ENCODE assay signal across 8 cellular contexts in genomic region chr5:62223312-62223954, GRCh38.
DNase-seq lines count a peak whose midpoint lies in the region; ATAC-seq and TF ChIP-seq lines count a peak whose summit lies in the region.
"Not testable (repeated sequence)": the region's sequence is repeated elsewhere in the genome, so short reads cannot be mapped to it uniquely, and the experiment has no call there.

No MANE protein-coding gene starts in this region.

- H3K4me3 Mint-ChIP-seq in activated naive CD8-positive, alpha-beta T cell treated with anti-CD3 and anti-CD28 coated beads, Interleukin-2, amount 10 ng/mL, durations not matched to agents 7 days and 5 days, result peak overlapping the region; percentile 80
- not testable (repeated sequence) for H3K4me3 Mint-ChIP-seq in progenitor cell of endocrine pancreas (ENCODE audit: low read depth)

- H3K36me3 Mint-ChIP-seq in activated naive CD8-positive, alpha-beta T cell treated with anti-CD3 and anti-CD28 coated beads, Interleukin-2, amount 10 ng/mL, durations not matched to agents 7 days and 5 days; progenitor cell of endocrine pancreas (ENCODE audit: insufficient read depth): not testable (repeated sequence)

- intact Hi-C loops in Right ventricle myocardium superior (cut with DNase I), result not testable (repeated sequence)

- DNase-seq in activated naive CD8-positive, alpha-beta T cell treated with anti-CD3 and anti-CD28 coated beads, Interleukin-2, amount 10 ng/mL, durations not matched to agents 7 days and 5 days, result peak; percentile 53
- DNase-seq in Right ventricle myocardium superior, result peak; percentile 75
- peak; percentile 41 for DNase-seq in progenitor cell of endocrine pancreas (ENCODE audit: low spot score, unreplicated experiment)
- peak; percentile 77 for DNase-seq in stimulated activated naive CD8-positive, alpha-beta T cell treated with anti-CD3 and anti-CD28 coated beads, Interleukin-15, Interleukin-2, amounts not matched to agents 100 U/mL and 50 U/mL, for 24 hours

- TF ChIP-seq CTCF in GM12873 (IDR thresholded peaks at IDR 0.05; ENCODE audit: insufficient read depth, low read depth, low read length, missing control alignments) (peak; percentile 37), progenitor cell of endocrine pancreas (IDR thresholded peaks at IDR 0.05; ENCODE audit: unreplicated experiment) (peak; percentile 63)

- H3K27ac Mint-ChIP-seq in activated naive CD8-positive, alpha-beta T cell treated with anti-CD3 and anti-CD28 coated beads, Interleukin-2, amount 10 ng/mL, durations not matched to agents 7 days and 5 days, result peak overlapping the region; percentile 85
- H3K27ac Mint-ChIP-seq in progenitor cell of endocrine pancreas, result not testable (repeated sequence)

- H3K27me3 Mint-ChIP-seq in activated naive CD8-positive, alpha-beta T cell treated with anti-CD3 and anti-CD28 coated beads, Interleukin-2, amount 10 ng/mL, durations not matched to agents 7 days and 5 days; progenitor cell of endocrine pancreas: not testable (repeated sequence)

- peaks cover 12% of the 10 kb centered on the region for H3K4me1 Mint-ChIP-seq in activated naive CD8-positive, alpha-beta T cell treated with anti-CD3 and anti-CD28 coated beads, Interleukin-2, amount 10 ng/mL, durations not matched to agents 7 days and 5 days
- H3K4me1 Mint-ChIP-seq in progenitor cell of endocrine pancreas (ENCODE audit: low read depth), result not testable (repeated sequence)

- ATAC-seq in GM21576 (IDR thresholded peaks at IDR 0.05; ENCODE audit: unreplicated experiment), result peak; percentile 89
- peak; percentile 97 for ATAC-seq in HG03432 (IDR thresholded peaks at IDR 0.05; ENCODE audit: unreplicated experiment)
- ATAC-seq in activated CD4-positive, CD25-positive, alpha-beta regulatory T cell treated with anti-CD3 and anti-CD28 coated beads, Interleukin-2, amount 50 U/mL, for 24 hours, result peak; percentile 96 to 97
- ATAC-seq in activated naive CD8-positive, alpha-beta T cell treated with anti-CD3 and anti-CD28 coated beads, Interleukin-2, amount 10 ng/mL, durations not matched to agents 7 days and 5 days (ENCODE audit: low read depth), result peak; percentile 95
- peak; percentile 99 for ATAC-seq in Right ventricle myocardium superior (ENCODE audit: poor library complexity)
- ATAC-seq in stimulated activated naive CD8-positive, alpha-beta T cell treated with anti-CD3 and anti-CD28 coated beads, Interleukin-15, Interleukin-2, amounts not matched to agents 100 U/mL and 50 U/mL, for 24 hours, result peak; percentile 95

- POLR2A ChIA-PET in activated naive CD8-positive, alpha-beta T cell treated with anti-CD3 and anti-CD28 coated beads, Interleukin-2, amount 10 ng/mL, durations not matched to agents 7 days and 5 days (lab: Charles Lee), result interaction anchor here (0.6 to 2.6 kb wide), 7 partner anchors 10 to 1065 kb away, joined by 3 to 12 read pairs (median 3); partner anchors contain the start of genes DIMT1 and KIF2A

- not testable (repeated sequence) for H3K9me3 Mint-ChIP-seq in activated naive CD8-positive, alpha-beta T cell treated with anti-CD3 and anti-CD28 coated beads, Interleukin-2, amount 10 ng/mL, durations not matched to agents 7 days and 5 days; progenitor cell of endocrine pancreas (ENCODE audit: low read depth)

Comparison
In these comparisons a context has a peak if more than half of its experiments do, and no peak if none do; other contexts are left out.
1. Peak in every context shown above with its lines: DNase-seq and ATAC-seq.